ENCODE assay signal across 19 cellular contexts in genomic region chr4:135185256-135185655, GRCh38.
"Had no signal": no experiment of that assay in that cellular context is flagged by ENCODE, and none has a peak within 500 bp of the region (broad histone marks: within the 10 kb centered on the region; RNA-seq: fewer than 3 reads in every experiment).

No MANE protein-coding gene starts in this region.

- H3K4me1 ChIP-seq: adrenal gland, heart left ventricle had no signal

- H3K9me3 ChIP-seq: adrenal gland, thoracic aorta had no signal

- H3K4me3 ChIP-seq: adrenal gland, heart left ventricle, thoracic aorta had no signal

- DNase-seq: activated B cell treated with CpG ODN at 0.5 μM for 24 hours; activated CD4-positive, alpha-beta T cell treated with anti-CD3 and anti-CD28 coated beads for 48 hours; activated CD8-positive, alpha-beta T cell treated with anti-CD3 and anti-CD28 coated beads for 36 hours; activated effector memory CD4-positive, alpha-beta T cell treated with Interleukin-2 at 50 U/mL for 16 hours; activated T-cell treated with anti-CD3 and anti-CD28 coated beads, Interleukin-2, amount 50 U/mL, for 4 hours; adrenal gland; cortex of kidney; effector CD4-positive, alpha-beta T cell; heart left ventricle; left ventricle myocardium superior; naive thymus-derived CD8-positive, alpha-beta T cell; stimulated activated CD4-positive, alpha-beta T cell treated with anti-CD3 and anti-CD28 coated beads, Interleukin-12 subunit alpha, Interleukin-12 subunit beta, amount 100 ng/mL, for 4 hours; stimulated activated CD4-positive, alpha-beta T cell treated with anti-CD3 and anti-CD28 coated beads, Interleukin-2, amount 100 ng/mL, for 24 hours had no signal

- H3K36me3 Mint-ChIP-seq: activated naive CD4-positive, alpha-beta T cell treated with anti-CD3 and anti-CD28 coated beads, Interleukin-2, amount 50 U/mL, for 24 hours; memory B cell; naive thymus-derived CD8-positive, alpha-beta T cell had no signal

- H3K27me3 ChIP-seq: adrenal gland, heart left ventricle had no signal

- ATAC-seq: activated CD8-positive, alpha-beta T cell treated with anti-CD3 and anti-CD28 coated beads for 36 hours; activated T-cell treated with anti-CD3 and anti-CD28 coated beads, Interleukin-2, amount 50 U/mL, for 4 hours; heart left ventricle; left ventricle myocardium superior; naive thymus-derived CD8-positive, alpha-beta T cell had no signal

- H3K27me3 Mint-ChIP-seq: activated B cell treated with CpG ODN at 0.5 μM for 24 hours; activated CD8-positive, alpha-beta T cell treated with anti-CD3 and anti-CD28 coated beads for 36 hours; activated naive CD4-positive, alpha-beta T cell treated with anti-CD3 and anti-CD28 coated beads, Interleukin-2, amount 50 U/mL, for 24 hours; memory B cell; naive thymus-derived CD8-positive, alpha-beta T cell had no signal

- H3K36me3 ChIP-seq: adrenal gland, heart left ventricle, thoracic aorta had no signal

- H3K9me3 Mint-ChIP-seq: activated naive CD4-positive, alpha-beta T cell treated with anti-CD3 and anti-CD28 coated beads, Interleukin-2, amount 50 U/mL, for 24 hours had no signal

- FAIRE-seq: endothelial cell of umbilical vein, frontal cortex, TTC549 had no signal

- H3K27ac Mint-ChIP-seq: activated B cell treated with CpG ODN at 0.5 μM for 24 hours; activated CD8-positive, alpha-beta T cell treated with anti-CD3 and anti-CD28 coated beads for 36 hours; activated naive CD4-positive, alpha-beta T cell treated with anti-CD3 and anti-CD28 coated beads, Interleukin-2, amount 50 U/mL, for 24 hours; memory B cell; naive thymus-derived CD8-positive, alpha-beta T cell had no signal

- H3K4me1 Mint-ChIP-seq: activated B cell treated with CpG ODN at 0.5 μM for 24 hours; activated naive CD4-positive, alpha-beta T cell treated with anti-CD3 and anti-CD28 coated beads, Interleukin-2, amount 50 U/mL, for 24 hours; memory B cell; naive thymus-derived CD8-positive, alpha-beta T cell had no signal

- H3K4me3 Mint-ChIP-seq: activated B cell treated with CpG ODN at 0.5 μM for 24 hours; activated CD8-positive, alpha-beta T cell treated with anti-CD3 and anti-CD28 coated beads for 36 hours; activated naive CD4-positive, alpha-beta T cell treated with anti-CD3 and anti-CD28 coated beads, Interleukin-2, amount 50 U/mL, for 24 hours; activated T-cell treated with anti-CD3 and anti-CD28 coated beads, Interleukin-2, amount 50 U/mL, for 4 hours; memory B cell; naive thymus-derived CD8-positive, alpha-beta T cell had no signal

- H3K27ac ChIP-seq: adrenal gland, heart left ventricle, thoracic aorta had no signal
